In the genomic region with DNA sequence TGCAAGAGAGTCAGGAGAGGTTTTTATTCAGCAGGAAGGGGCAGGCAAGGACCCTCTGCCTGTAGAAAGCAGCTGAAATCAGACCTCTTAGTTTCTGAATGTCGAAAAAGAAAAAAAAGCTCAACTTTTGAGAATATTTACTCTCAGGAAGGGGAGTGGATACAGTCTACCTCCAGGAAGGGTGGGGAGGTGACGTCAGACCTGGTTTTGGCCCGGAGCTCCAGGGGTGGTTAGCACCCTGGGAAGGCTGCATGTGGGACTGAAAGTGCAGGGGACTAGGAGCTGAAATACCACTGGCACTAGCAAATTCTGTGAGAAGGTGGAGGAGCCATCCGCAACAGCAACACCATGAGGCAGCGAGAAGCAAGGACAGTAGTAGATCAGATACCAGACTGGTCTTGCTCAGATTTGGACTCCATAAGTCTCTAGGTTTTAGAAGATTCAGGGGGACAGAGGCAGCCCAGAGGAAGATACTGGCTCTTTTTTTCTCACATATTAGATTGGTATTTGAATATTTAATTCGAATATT, we compare ENCODE assay signal across 28 cellular contexts. TPM values are rescaled to one million over a fixed set of nuclear protein-coding genes. Genes with fewer than 3 reads are reported as not detected.
"Had no signal": no experiment of that assay in that cellular context is flagged by ENCODE, and none has a peak within 500 bp of the region (broad histone marks: within the 10 kb centered on the region; RNA-seq: fewer than 3 reads in every experiment).

No MANE protein-coding gene starts in this region.

- H3K27ac ChIP-seq: dorsolateral prefrontal cortex, gastrocnemius medialis, heart right ventricle, parathyroid adenoma, prostate gland, sigmoid colon, skin epidermis, stomach, thoracic aorta, transverse colon had no signal

- H3K4me1 ChIP-seq: gastrocnemius medialis, heart right ventricle, parathyroid adenoma, prostate gland, sigmoid colon, stomach, transverse colon had no signal

- H3K9me3 Mint-ChIP-seq: nephron had no signal

- H3K79me2 ChIP-seq: parathyroid adenoma had no signal

- H3K27ac Mint-ChIP-seq: mesothelial cell of epicardium, nephron had no signal

- H3K9ac ChIP-seq: parathyroid adenoma had no signal

- H3K9me3 ChIP-seq: gastrocnemius medialis, prostate gland, sigmoid colon, thoracic aorta, transverse colon had no signal

- H3K4me3 ChIP-seq: dorsolateral prefrontal cortex, gastrocnemius medialis, heart right ventricle, prostate gland, sigmoid colon, skin epidermis, stomach, thoracic aorta, transverse colon had no signal

- H3K36me3 Mint-ChIP-seq: mesothelial cell of epicardium had no signal

- H3K36me3 ChIP-seq: gastrocnemius medialis, heart right ventricle, prostate gland, sigmoid colon, stomach, thoracic aorta, transverse colon had no signal

- ATAC-seq: esophagus mucosa, gastrocnemius medialis, heart right ventricle, left lobe of liver had no signal

- H3K27me3 ChIP-seq: gastrocnemius medialis, sigmoid colon, stomach, transverse colon had no signal

- H2AFZ ChIP-seq: parathyroid adenoma had no signal

- DNase-seq: cortex of kidney; dorsolateral prefrontal cortex; effector CD8-positive, alpha-beta T cell; gastrocnemius medialis; heart right ventricle; hypothalamus; islet precursor cell; mammary epithelial cell; sigmoid colon; stimulated activated CD4-positive, alpha-beta T cell treated with anti-CD3 and anti-CD28 coated beads, Interleukin-2, amount 100 ng/mL, for 24 hours; stimulated activated CD4-positive, alpha-beta T cell treated with anti-CD3 and anti-CD28 coated beads, Interleukin-4, amount 100 ng/mL, for 4 hours; stimulated activated naive CD4-positive, alpha-beta T cell; stomach; substantia nigra; transverse colon had no signal

- H3K4me3 Mint-ChIP-seq: mesothelial cell of epicardium, nephron had no signal

RNA-seq across cellular contexts. Expression of a gene that starts 19.8 kb away (rescaled TPM):
- total RNA-seq: chondrocyte, dorsolateral prefrontal cortex, esophagus mucosa, fibroblast of villous mesenchyme, gastrocnemius medialis, heart right ventricle, left lobe of liver, lower leg skin, mammary epithelial cell, mesothelial cell of epicardium, omental fat pad, prostate gland, renal cortical epithelial cell, sigmoid colon, stomach, thoracic aorta, transverse colon had no signal
- polyA plus RNA-seq: mammary epithelial cell, sigmoid colon had no signal
